ENCODE assay signal across 7 cellular contexts in the genomic region with DNA sequence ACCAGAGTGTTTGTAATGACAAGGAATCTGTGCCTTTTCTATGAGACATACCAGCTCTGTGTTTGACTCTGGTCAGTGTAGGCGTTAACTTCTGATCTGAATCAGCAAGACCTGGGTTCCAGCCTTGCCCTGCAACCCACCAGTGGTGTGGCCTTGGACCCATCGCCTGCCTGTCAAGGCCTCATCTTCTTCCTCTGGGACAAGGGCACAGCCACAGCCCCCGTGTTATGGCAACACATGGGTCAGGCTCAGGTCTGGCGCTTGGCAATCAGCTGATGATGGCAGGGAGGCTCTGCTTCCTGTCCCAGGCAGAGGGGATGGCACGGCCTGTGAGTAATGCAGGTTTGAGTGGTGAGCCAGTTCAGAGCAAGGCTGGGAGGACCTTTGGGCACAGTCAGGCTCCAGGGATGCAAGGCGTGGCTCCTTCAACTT.
DNase-seq lines count a peak whose midpoint lies in the region; ATAC-seq, FAIRE-seq and TF ChIP-seq lines count a peak whose summit lies in the region.
"Not testable (repeated sequence)": the region's sequence is repeated elsewhere in the genome, so short reads cannot be mapped to it uniquely, and the experiment has no call there.

No MANE protein-coding gene starts in this region.

- H3K79me2 ChIP-seq in mammary epithelial cell (ENCODE audit: insufficient read depth, low read length): not testable (repeated sequence)

- DNase-seq in HTR-8/SVneo (ENCODE audit: insufficient read length, low spot score); activated T-helper 1 cell treated with anti-CD3 and anti-CD28 coated beads, Interleukin-12 subunit alpha, Interleukin-12 subunit beta, Interleukin-2, Interleukin-4 antibody, amounts not matched to agents 30 ng/mL and 10 ng/mL and 1 ng/mL, durations not matched to agents 14 hours and 24 hours and 36 hours (ENCODE audit: low spot score); mammary epithelial cell; natural killer cell treated with Interleukin-12 subunit alpha and Interleukin-12 subunit beta and Interleukin-15 and Interleukin-18, amount 100 ng/mL, for 72 hours (ENCODE audit: low spot score); stimulated activated naive CD8-positive, alpha-beta T cell treated with anti-CD3 and anti-CD28 coated beads, Interleukin-15, amount 100 ng/mL, for 72 hours: not testable (repeated sequence)
- DNase-seq in activated CD8-positive, alpha-beta T cell treated with anti-CD3 and anti-CD28 coated beads for 36 hours: peak; percentile 16

- peak overlapping the region; percentile 1 for H2AFZ ChIP-seq in mammary epithelial cell (ENCODE audit: low read depth, low read length)

- not testable (repeated sequence) for H3K27ac ChIP-seq in mammary epithelial cell (ENCODE audit: insufficient read depth, low read depth, low read length)

- H3K4me2 ChIP-seq in mammary epithelial cell (ENCODE audit: insufficient read depth, low read depth, low read length): not testable (repeated sequence)

- CTCF ChIA-PET in activated CD8-positive, alpha-beta T cell treated with anti-CD3 and anti-CD28 coated beads for 36 hours (lab: Charles Lee); mammary epithelial cell (lab: Charles Lee; ENCODE audit: low non-redundant PET): not testable (repeated sequence)

- not testable (repeated sequence) for H3K36me3 ChIP-seq in mammary epithelial cell (ENCODE audit: insufficient read depth, low read length)

- dilution Hi-C loops in mammary epithelial cell (cut with HindIII; ENCODE audit: low sequenced_read_pairs): not testable (repeated sequence)

- peak; percentile 95 for FAIRE-seq in HTR-8/SVneo (lab: Jason Lieb, UNC)

- ATAC-seq in activated CD4-positive, CD25-positive, alpha-beta regulatory T cell treated with anti-CD3 and anti-CD28 coated beads, Interleukin-2, amount 50 U/mL, for 24 hours: peak; percentile 41 to 60
- peak; percentile 74 for ATAC-seq in activated CD8-positive, alpha-beta T cell treated with anti-CD3 and anti-CD28 coated beads for 36 hours
- peak; percentile 54 to 55 for ATAC-seq in natural killer cell treated with Interleukin-12 subunit alpha and Interleukin-12 subunit beta and Interleukin-15 and Interleukin-18, amount 100 ng/mL, for 72 hours
- peak; percentile 81 for ATAC-seq in stimulated activated naive CD8-positive, alpha-beta T cell treated with anti-CD3 and anti-CD28 coated beads, Interleukin-15, amount 100 ng/mL, for 72 hours

- not testable (repeated sequence) for H3K9ac ChIP-seq in mammary epithelial cell (ENCODE audit: insufficient read depth, low read length)

- not testable (repeated sequence) for H3K4me1 ChIP-seq in mammary epithelial cell (ENCODE audit: insufficient read depth, low read length)

- intact Hi-C loops in activated CD8-positive, alpha-beta T cell treated with anti-CD3 and anti-CD28 coated beads for 36 hours (cut with micrococcal nuclease); activated T-helper 1 cell treated with anti-CD3 and anti-CD28 coated beads, Interleukin-12 subunit alpha, Interleukin-12 subunit beta, Interleukin-2, Interleukin-4 antibody, amounts not matched to agents 30 ng/mL and 10 ng/mL and 1 ng/mL, durations not matched to agents 14 hours and 24 hours and 36 hours (cut with micrococcal nuclease); mammary epithelial cell (cut with micrococcal nuclease): not testable (repeated sequence)

- H4K20me1 ChIP-seq in mammary epithelial cell (ENCODE audit: insufficient read depth, low read length): not testable (repeated sequence)

- H3K27me3 Mint-ChIP-seq in activated CD8-positive, alpha-beta T cell treated with anti-CD3 and anti-CD28 coated beads for 36 hours; activated T-helper 1 cell treated with anti-CD3 and anti-CD28 coated beads, Interleukin-12 subunit alpha, Interleukin-12 subunit beta, Interleukin-2, Interleukin-4 antibody, amounts not matched to agents 30 ng/mL and 10 ng/mL and 1 ng/mL, durations not matched to agents 14 hours and 24 hours and 36 hours (ENCODE audit: insufficient read depth); natural killer cell treated with Interleukin-12 subunit alpha and Interleukin-12 subunit beta and Interleukin-15 and Interleukin-18, amount 100 ng/mL, for 72 hours; stimulated activated naive CD8-positive, alpha-beta T cell treated with anti-CD3 and anti-CD28 coated beads, Interleukin-15, amount 100 ng/mL, for 72 hours: not testable (repeated sequence)

- H3K27me3 ChIP-seq in mammary epithelial cell (ENCODE audit: insufficient read depth, low read length): not testable (repeated sequence)

- not testable (repeated sequence) for BruUV-seq in mammary epithelial cell (replicated peaks; lab: Mats Ljungman, UMichigan)

- H3K27ac Mint-ChIP-seq in activated CD8-positive, alpha-beta T cell treated with anti-CD3 and anti-CD28 coated beads for 36 hours; natural killer cell treated with Interleukin-12 subunit alpha and Interleukin-12 subunit beta and Interleukin-15 and Interleukin-18, amount 100 ng/mL, for 72 hours; stimulated activated naive CD8-positive, alpha-beta T cell treated with anti-CD3 and anti-CD28 coated beads, Interleukin-15, amount 100 ng/mL, for 72 hours: not testable (repeated sequence)
- peak overlapping the region; percentile 70 for H3K27ac Mint-ChIP-seq in activated T-helper 1 cell treated with anti-CD3 and anti-CD28 coated beads, Interleukin-12 subunit alpha, Interleukin-12 subunit beta, Interleukin-2, Interleukin-4 antibody, amounts not matched to agents 30 ng/mL and 10 ng/mL and 1 ng/mL, durations not matched to agents 14 hours and 24 hours and 36 hours

- not testable (repeated sequence) for TF ChIP-seq CTCF in activated CD8-positive, alpha-beta T cell treated with anti-CD3 and anti-CD28 coated beads for 36 hours (IDR thresholded peaks at IDR 0.05); mammary epithelial cell (conservative IDR thresholded peaks at IDR 0.05 in 1 of 2, IDR thresholded peaks at IDR 0.05 in 1 of 2; ENCODE audit: extremely low read depth in 1 of 2, insufficient read depth in 1 of 2, low read depth in 1 of 2, low read length in 2 of 2)

- H3K36me3 Mint-ChIP-seq in activated CD8-positive, alpha-beta T cell treated with anti-CD3 and anti-CD28 coated beads for 36 hours (ENCODE audit: low read depth); activated T-helper 1 cell treated with anti-CD3 and anti-CD28 coated beads, Interleukin-12 subunit alpha, Interleukin-12 subunit beta, Interleukin-2, Interleukin-4 antibody, amounts not matched to agents 30 ng/mL and 10 ng/mL and 1 ng/mL, durations not matched to agents 14 hours and 24 hours and 36 hours (ENCODE audit: low read depth); natural killer cell treated with Interleukin-12 subunit alpha and Interleukin-12 subunit beta and Interleukin-15 and Interleukin-18, amount 100 ng/mL, for 72 hours: not testable (repeated sequence)

- not testable (repeated sequence) for H3K4me3 Mint-ChIP-seq in activated CD8-positive, alpha-beta T cell treated with anti-CD3 and anti-CD28 coated beads for 36 hours; activated T-helper 1 cell treated with anti-CD3 and anti-CD28 coated beads, Interleukin-12 subunit alpha, Interleukin-12 subunit beta, Interleukin-2, Interleukin-4 antibody, amounts not matched to agents 30 ng/mL and 10 ng/mL and 1 ng/mL, durations not matched to agents 14 hours and 24 hours and 36 hours; natural killer cell treated with Interleukin-12 subunit alpha and Interleukin-12 subunit beta and Interleukin-15 and Interleukin-18, amount 100 ng/mL, for 72 hours; stimulated activated naive CD8-positive, alpha-beta T cell treated with anti-CD3 and anti-CD28 coated beads, Interleukin-15, amount 100 ng/mL, for 72 hours

- in situ Hi-C loops in mammary epithelial cell (cut with MboI; ENCODE audit: low sequenced_read_pairs in 2 of 2): not testable (repeated sequence)

- POLR2A ChIA-PET in activated CD8-positive, alpha-beta T cell treated with anti-CD3 and anti-CD28 coated beads for 36 hours (lab: Charles Lee): not testable (repeated sequence)

- not testable (repeated sequence) for H3K4me1 Mint-ChIP-seq in activated CD8-positive, alpha-beta T cell treated with anti-CD3 and anti-CD28 coated beads for 36 hours (ENCODE audit: low read depth); activated T-helper 1 cell treated with anti-CD3 and anti-CD28 coated beads, Interleukin-12 subunit alpha, Interleukin-12 subunit beta, Interleukin-2, Interleukin-4 antibody, amounts not matched to agents 30 ng/mL and 10 ng/mL and 1 ng/mL, durations not matched to agents 14 hours and 24 hours and 36 hours (ENCODE audit: low read depth); natural killer cell treated with Interleukin-12 subunit alpha and Interleukin-12 subunit beta and Interleukin-15 and Interleukin-18, amount 100 ng/mL, for 72 hours (ENCODE audit: low read depth in 2 of 2); stimulated activated naive CD8-positive, alpha-beta T cell treated with anti-CD3 and anti-CD28 coated beads, Interleukin-15, amount 100 ng/mL, for 72 hours

- H3K4me3 ChIP-seq in mammary epithelial cell (replicated peaks in 1 of 3; ENCODE audit: insufficient read depth in 1 of 3, low read depth in 2 of 3, low read length in 3 of 3): not testable (repeated sequence)

- 100% methylated on average over 1 of the region's 6 CpGs for WGBS in mammary epithelial cell (ENCODE audit: low coverage, missing lambda C conversion rate)

- not testable (repeated sequence) for H3K9me3 Mint-ChIP-seq in activated CD8-positive, alpha-beta T cell treated with anti-CD3 and anti-CD28 coated beads for 36 hours; activated T-helper 1 cell treated with anti-CD3 and anti-CD28 coated beads, Interleukin-12 subunit alpha, Interleukin-12 subunit beta, Interleukin-2, Interleukin-4 antibody, amounts not matched to agents 30 ng/mL and 10 ng/mL and 1 ng/mL, durations not matched to agents 14 hours and 24 hours and 36 hours; natural killer cell treated with Interleukin-12 subunit alpha and Interleukin-12 subunit beta and Interleukin-15 and Interleukin-18, amount 100 ng/mL, for 72 hours; stimulated activated naive CD8-positive, alpha-beta T cell treated with anti-CD3 and anti-CD28 coated beads, Interleukin-15, amount 100 ng/mL, for 72 hours

- H3K9me3 ChIP-seq in mammary epithelial cell (replicated peaks; ENCODE audit: insufficient read depth, low read length): not testable (repeated sequence)
